8 cellular contexts compared by ENCODE assay signal in the genomic region with DNA sequence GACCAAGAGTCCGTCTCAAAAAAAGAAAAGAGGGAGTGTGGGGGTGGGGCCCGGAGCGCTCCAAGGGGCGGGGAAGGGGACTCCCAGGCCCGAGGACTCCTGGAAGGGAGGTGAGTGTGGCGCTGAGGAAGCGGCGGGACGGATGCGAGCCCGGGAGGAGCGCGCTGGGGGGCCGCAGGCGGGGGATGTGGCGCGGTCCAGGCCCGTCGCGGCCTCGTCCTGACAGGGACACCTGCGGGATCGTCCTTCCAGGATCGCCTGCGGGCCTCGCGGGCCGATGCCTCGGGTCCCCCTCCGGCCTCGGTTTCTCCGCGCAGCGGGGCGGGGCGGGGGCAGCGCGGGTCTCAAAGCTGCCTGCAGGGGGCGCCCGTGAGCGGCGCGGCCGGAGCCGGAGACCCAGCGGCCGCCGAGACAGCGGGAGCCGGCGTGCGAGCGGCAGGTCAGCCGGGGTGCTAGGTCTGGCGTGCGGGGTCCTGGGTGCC. TPM values are rescaled to one million over a fixed set of nuclear protein-coding genes. Genes with fewer than 3 reads are reported as not detected.
DNase-seq lines count a peak whose midpoint lies in the region; ATAC-seq and TF ChIP-seq lines count a peak whose summit lies in the region.

No MANE protein-coding gene starts in this region.

- H3K4me3 ChIP-seq in BJ (ENCODE audit: low read depth, low read length) (peak overlapping the region; percentile 56), WERI-Rb-1 (ENCODE audit: low read depth, low read length) (no peak overlapping the region), mammary epithelial cell (replicated peaks in 1 of 3; ENCODE audit: insufficient read depth in 1 of 3, low read depth in 2 of 3, low read length in 3 of 3) (peak overlapping the region in 2 of 3 experiments; percentile 54)

- no peaks in the 10 kb centered on the region for H3K79me2 ChIP-seq in mammary epithelial cell (ENCODE audit: insufficient read depth, low read length)

- no TSS peak for BruUV-seq in mammary epithelial cell (replicated peaks; lab: Mats Ljungman, UMichigan)

- no CpG with 5 or more reads among the region's 56 CpGs for WGBS in mammary epithelial cell (ENCODE audit: low coverage, missing lambda C conversion rate)

- intact Hi-C loops in mammary epithelial cell (cut with micrococcal nuclease) (loop anchor here (1.0 to 5.0 kb wide), 3 partner anchors 64 to 98 kb away; no protein-coding TSS in a partner anchor), left colon (cut with DNase I, micrococcal nuclease) (loop anchor here in 1 of 2 donors (10.0 kb wide), 1 partner anchor 91 kb away; no protein-coding TSS in a partner anchor)

- dilution Hi-C loops in mammary epithelial cell (cut with HindIII; ENCODE audit: low sequenced_read_pairs): no loop called here

- H3K9ac ChIP-seq in mammary epithelial cell (ENCODE audit: insufficient read depth, low read length): no peak overlapping the region

- no peaks in the 10 kb centered on the region for H4K20me1 ChIP-seq in mammary epithelial cell (ENCODE audit: insufficient read depth, low read length)

- H2AFZ ChIP-seq in mammary epithelial cell (ENCODE audit: low read depth, low read length): peak overlapping the region; percentile 60

- H3K27me3 ChIP-seq in BJ (ENCODE audit: control insufficient read depth, insufficient read depth, low read length): peaks cover 7% of the 10 kb centered on the region
- H3K27me3 ChIP-seq in WERI-Rb-1 (ENCODE audit: insufficient read depth, low read depth, severe bottlenecking): no peaks in the 10 kb centered on the region
- peaks cover 3% of the 10 kb centered on the region for H3K27me3 ChIP-seq in mammary epithelial cell (ENCODE audit: insufficient read depth, low read length)

- DNase-seq in BJ (ENCODE audit: low read depth) (no peak), WERI-Rb-1 (peak; percentile 40), mammary epithelial cell (no peak), left colon (peak in 1 of 2 donors; percentile 66), MV-4-11 (lab: John Stamatoyannopoulos, UW) (no peak)
- DNase-seq in stimulated activated CD4-positive, alpha-beta T cell treated with anti-CD3 and anti-CD28 coated beads, TNF-alpha, amount 100 ng/mL, for 24 hours (ENCODE audit: low read depth in 3 of 3): peak; percentile 38 to 63 (median 41)

- CTCF ChIA-PET in BJ (lab: Yijun Ruan, JAX) (interaction anchor here (0.8 to 5.7 kb wide), 22 partner anchors 10 to 121 kb away, joined by 3 to 50 read pairs (median 3); no protein-coding TSS in a partner anchor), mammary epithelial cell (lab: Charles Lee; ENCODE audit: low non-redundant PET) (interaction anchor here (0.8 kb wide), 2 partner anchors 67 to 115 kb away, joined by 5 to 7 read pairs; no protein-coding TSS in a partner anchor)

- H3K36me3 ChIP-seq in BJ (ENCODE audit: control insufficient read depth, insufficient read depth, low read length) (no peaks in the 10 kb centered on the region), WERI-Rb-1 (no peaks in the 10 kb centered on the region), mammary epithelial cell (ENCODE audit: insufficient read depth, low read length) (no peaks in the 10 kb centered on the region)

- H3K4me2 ChIP-seq in mammary epithelial cell (ENCODE audit: insufficient read depth, low read depth, low read length): peak overlapping the region; percentile 97

- peaks cover 28% of the 10 kb centered on the region for H3K4me1 ChIP-seq in mammary epithelial cell (ENCODE audit: insufficient read depth, low read length)

- in situ Hi-C loops in mammary epithelial cell (cut with MboI; ENCODE audit: low sequenced_read_pairs in 2 of 2): no loop called here

- ATAC-seq in HG02798 (IDR thresholded peaks at IDR 0.05; ENCODE audit: poor library complexity, unreplicated experiment) (peak; percentile 27), left colon (peak; percentile 63), HG02840 (IDR thresholded peaks at IDR 0.05; ENCODE audit: low FRiP score, unreplicated experiment) (no peak)

- no peak overlapping the region for H3K27ac ChIP-seq in WERI-Rb-1
- H3K27ac ChIP-seq in mammary epithelial cell (ENCODE audit: insufficient read depth, low read depth, low read length): no peak overlapping the region

- H3K9me3 ChIP-seq in WERI-Rb-1 (ENCODE audit: severe bottlenecking) (no peaks in the 10 kb centered on the region), mammary epithelial cell (replicated peaks; ENCODE audit: insufficient read depth, low read length) (no peaks in the 10 kb centered on the region)

- POLR2A ChIA-PET in BJ (lab: Charles Lee): no interaction called here

- TF ChIP-seq CTCF in BJ (IDR thresholded peaks at IDR 0.05; ENCODE audit: insufficient read depth, low read depth, low read length) (peak; percentile 43), WERI-Rb-1 (IDR thresholded peaks at IDR 0.05; ENCODE audit: low read depth, low read length) (peak; percentile 74), mammary epithelial cell (conservative IDR thresholded peaks at IDR 0.05 in 1 of 2, IDR thresholded peaks at IDR 0.05 in 1 of 2; ENCODE audit: extremely low read depth in 1 of 2, insufficient read depth in 1 of 2, low read depth in 1 of 2, low read length in 2 of 2) (peak; percentile 42 to 62)

RNA-seq across cellular contexts. Expression of gene ADORA2A, which starts 3.8 kb away (rescaled TPM):
- 0.97 and 2.8 TPM in 2 replicates for polyA plus RNA-seq in BJ (2011; rRNA removed)
- 0.82 and 5.9 TPM in 2 replicates for polyA minus RNA-seq in BJ (2011; rRNA and poly(A)+ RNA removed)
- total RNA-seq in mammary epithelial cell: 1 to 10 TPM; 1.2 to 1.8 TPM
- 0.40 TPM for polyA plus RNA-seq in mammary epithelial cell
- polyA minus RNA-seq in mammary epithelial cell: not detected
- 1 to 10 TPM; 2.5 to 4.0 TPM for total RNA-seq in left colon

Comparison
In these comparisons a context has a peak if more than half of its experiments do, and no peak if none do; other contexts are left out.
1. DNase-seq: peak in WERI-Rb-1 (single experiment) and stimulated activated CD4-positive, alpha-beta T cell treated with anti-CD3 and anti-CD28 coated beads, TNF-alpha, amount 100 ng/mL, for 24 hours (3 of 3); none in BJ (single experiment), mammary epithelial cell (single experiment) and MV-4-11 (single experiment).
2. Peak in every context shown above with its lines, with median percentiles within 50 percentile points of each other: CTCF ChIP-seq.